Comparison of ENCODE assay signal across 7 cellular contexts in the genomic region with DNA sequence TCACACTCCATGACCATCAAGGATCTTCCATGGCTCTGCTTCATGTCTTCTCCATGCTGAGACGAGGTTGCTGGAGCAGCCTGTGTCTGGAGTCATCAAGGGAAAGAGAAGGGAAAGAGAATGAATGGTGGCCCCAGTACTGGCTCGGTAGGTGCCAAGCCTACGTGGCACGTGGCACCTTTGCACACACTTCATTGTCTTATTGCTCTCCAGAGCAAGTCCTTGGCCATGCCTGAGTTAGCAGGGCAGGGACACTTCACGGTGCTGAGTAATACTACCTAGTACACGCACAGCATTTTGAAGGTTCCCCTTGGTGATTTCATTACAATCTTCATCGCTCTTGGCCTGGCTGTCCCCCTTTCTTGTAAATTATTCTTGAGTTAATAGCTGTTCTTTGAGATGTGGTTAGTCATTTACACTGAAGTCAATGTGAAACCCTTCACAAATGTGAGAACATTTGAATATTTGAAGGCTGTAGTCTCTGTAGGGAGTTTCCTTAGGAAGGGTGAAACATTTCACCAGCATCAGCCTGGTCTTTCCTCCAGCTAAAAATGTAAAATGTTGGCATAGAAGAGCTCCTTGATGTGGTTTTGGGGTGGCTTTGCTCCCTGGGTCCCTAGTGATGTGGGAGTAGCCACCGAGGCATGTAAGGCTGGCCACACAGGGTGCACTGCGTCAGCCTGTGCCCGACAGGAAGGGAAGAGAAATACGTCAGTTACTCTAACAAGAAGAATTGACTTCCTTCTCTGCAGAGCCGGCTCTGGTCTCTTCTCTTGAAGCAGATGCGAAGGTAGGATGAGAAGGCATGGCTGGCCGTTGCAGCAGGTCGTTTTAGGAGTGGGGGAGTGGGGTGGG. TPM values are rescaled to one million over a fixed set of nuclear protein-coding genes. Genes with fewer than 3 reads are reported as not detected.
A peak's percentile ranks its signal among the peaks of the same experiment; 100 is the strongest.
DNase-seq lines count a peak whose midpoint lies in the region; ATAC-seq and TF ChIP-seq lines count a peak whose summit lies in the region.

A gene with protein sequence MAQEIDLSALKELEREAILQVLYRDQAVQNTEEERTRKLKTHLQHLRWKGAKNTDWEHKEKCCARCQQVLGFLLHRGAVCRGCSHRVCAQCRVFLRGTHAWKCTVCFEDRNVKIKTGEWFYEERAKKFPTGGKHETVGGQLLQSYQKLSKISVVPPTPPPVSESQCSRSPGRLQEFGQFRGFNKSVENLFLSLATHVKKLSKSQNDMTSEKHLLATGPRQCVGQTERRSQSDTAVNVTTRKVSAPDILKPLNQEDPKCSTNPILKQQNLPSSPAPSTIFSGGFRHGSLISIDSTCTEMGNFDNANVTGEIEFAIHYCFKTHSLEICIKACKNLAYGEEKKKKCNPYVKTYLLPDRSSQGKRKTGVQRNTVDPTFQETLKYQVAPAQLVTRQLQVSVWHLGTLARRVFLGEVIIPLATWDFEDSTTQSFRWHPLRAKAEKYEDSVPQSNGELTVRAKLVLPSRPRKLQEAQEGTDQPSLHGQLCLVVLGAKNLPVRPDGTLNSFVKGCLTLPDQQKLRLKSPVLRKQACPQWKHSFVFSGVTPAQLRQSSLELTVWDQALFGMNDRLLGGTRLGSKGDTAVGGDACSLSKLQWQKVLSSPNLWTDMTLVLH (plus strand): TSS at position 766 of the 855 bp plus-strand sequence. CDS start 13,215 bp downstream, outside the sequence.

- H3K4me3 ChIP-seq in RWPE2 (ENCODE audit: severe bottlenecking) = no peak within 1 kb of the TSS

- no peaks in the 10 kb centered on the region for H3K27me3 ChIP-seq in RWPE2 (ENCODE audit: insufficient read depth, poor library complexity, severe bottlenecking)

- H3K27ac ChIP-seq in RWPE2 (ENCODE audit: poor library complexity, severe bottlenecking) = peak within 1 kb of the TSS; percentile 30

- TF ChIP-seq CTCF in RWPE2 (IDR thresholded peaks at IDR 0.05; ENCODE audit: poor library complexity, severe bottlenecking) = no peak

- H3K27ac Mint-ChIP-seq in immature natural killer cell = peak within 1 kb of the TSS; percentile 95 to 100 (median 98)

- peaks cover 24 to 42% (median 37%) of the 10 kb centered on the region in 3 donors for H3K27me3 Mint-ChIP-seq in immature natural killer cell (ENCODE audit: low read depth in 3 of 3)

- peaks cover 73 to 79% of the 10 kb centered on the region in 2 donors for H3K4me1 Mint-ChIP-seq in immature natural killer cell

- H3K4me1 ChIP-seq in RWPE2 (ENCODE audit: insufficient read depth, poor library complexity, severe bottlenecking) = peaks cover 35% of the 10 kb centered on the region

- peak within 1 kb of the TSS; percentile 85 to 96 (median 90) for H3K4me3 Mint-ChIP-seq in immature natural killer cell

- DNase-seq in RWPE2 (ENCODE audit: low spot score) (no peak), immature natural killer cell (peak; percentile 86 to 91 (median 91)), NCI-H1436 treated with DMSO at 0.1 percent for 48 hours (lab: John Stamatoyannopoulos, UW) (no peak)
- peak; percentile 23 to 49 (median 32) for DNase-seq in activated naive CD4-positive, alpha-beta T cell (lab: John Stamatoyannopoulos, UW)
- peak; percentile 57 to 85 (median 79) for DNase-seq in stimulated activated CD4-positive, alpha-beta T cell treated with anti-CD3 and anti-CD28 coated beads, TNF-alpha, amount 100 ng/mL, for 24 hours (ENCODE audit: low read depth in 3 of 3)

- no peaks in the 10 kb centered on the region for H3K36me3 ChIP-seq in RWPE2 (ENCODE audit: low read depth)

- H3K36me3 Mint-ChIP-seq in immature natural killer cell = peaks cover under 1 to 6% (median 5%) of the 10 kb centered on the region in 3 donors

- ATAC-seq in GM19023 (IDR thresholded peaks at IDR 0.05; ENCODE audit: unreplicated experiment) = peak; percentile 43
- peak; percentile 41 for ATAC-seq in HG03066 (IDR thresholded peaks at IDR 0.05; ENCODE audit: low read depth, unreplicated experiment)
- no peak for ATAC-seq in RWPE2 (ENCODE audit: low read depth)

- H3K9me3 ChIP-seq in RWPE2 (ENCODE audit: severe bottlenecking) = no peaks in the 10 kb centered on the region

- no peaks in the 10 kb centered on the region for H3K9me3 Mint-ChIP-seq in immature natural killer cell

RNA-seq across cellular contexts. Expression of the gene that starts here (rescaled TPM):
- 10 to 100 TPM; 45.4 to 56.5 (median 52.0) TPM for polyA plus RNA-seq in immature natural killer cell

Comparison
In these comparisons a context has a peak if more than half of its experiments do, and no peak if none do; other contexts are left out.
1. DNase-seq: peak in activated naive CD4-positive, alpha-beta T cell (4 of 4), immature natural killer cell (3 of 3) and stimulated activated CD4-positive, alpha-beta T cell treated with anti-CD3 and anti-CD28 coated beads, TNF-alpha, amount 100 ng/mL, for 24 hours (3 of 3); none in RWPE2 (single experiment) and NCI-H1436 treated with DMSO at 0.1 percent for 48 hours (single experiment).